Comparison of ENCODE assay signal across 8 cellular contexts in genomic region chr22:30602049-30602448, GRCh38. TPM values are rescaled to one million over a fixed set of nuclear protein-coding genes. Genes with fewer than 3 reads are reported as not detected.
A peak's percentile ranks its signal among the peaks of the same experiment; 100 is the strongest.
DNase-seq lines count a peak whose midpoint lies in the region; TF ChIP-seq lines count a peak whose summit lies in the region.

No MANE protein-coding gene starts in this region.

- H3K27ac ChIP-seq in colonic mucosa: no peak overlapping the region
- peak overlapping the region in 3 of 4 donors; percentile 28 to 39 (median 32) for H3K27ac ChIP-seq in transverse colon
- no peak overlapping the region for H3K27ac ChIP-seq in vagina

- no peaks in the 10 kb centered on the region for H3K27me3 ChIP-seq in colonic mucosa
- H3K27me3 ChIP-seq in transverse colon: no peaks in the 10 kb centered on the region
- no peaks in the 10 kb centered on the region for H3K27me3 ChIP-seq in vagina

- in situ Hi-C loops in transverse colon (cut with MboI; ENCODE audit: low pct_ligation_motif_present in 1 of 4, low pct_unique_long_range_greater_than_20kb in 1 of 4, low sequenced_read_pairs in 3 of 4): no loop called here

- no peaks in the 10 kb centered on the region for H3K36me3 ChIP-seq in colonic mucosa
- H3K36me3 ChIP-seq in transverse colon: no peaks in the 10 kb centered on the region
- no peaks in the 10 kb centered on the region for H3K36me3 ChIP-seq in vagina

- no peak overlapping the region for H3K9ac ChIP-seq in colonic mucosa (ENCODE audit: low read depth in 2 of 2, low read length in 2 of 2)

- peak; percentile 7 for DNase-seq in stimulated activated CD4-positive, alpha-beta T cell treated with anti-CD3 and anti-CD28 coated beads, Interleukin-15, amount 100 ng/mL, for 24 hours
- DNase-seq in stimulated activated CD4-positive, alpha-beta T cell treated with anti-CD3 and anti-CD28 coated beads, Interleukin-12 subunit alpha, Interleukin-12 subunit beta, amount 100 ng/mL, for 4 hours: no peak
- DNase-seq in NOMO-1 treated with dmso at 0.1 percent for 144 hours (lab: John Stamatoyannopoulos, UW; ENCODE audit: unreplicated experiment): peak; percentile 9
- DNase-seq in colonic mucosa: peak; percentile 32
- DNase-seq in transverse colon: no peak
- DNase-seq in vagina (ENCODE audit: extremely low spot score in 2 of 2): no peak
- no peak for DNase-seq in NCI-H524 treated with DMSO at 0.1 percent for 48 hours (lab: John Stamatoyannopoulos, UW)
- DNase-seq in mucosa of gallbladder (ENCODE audit: low spot score): no peak

- no peak for TF ChIP-seq POLR2A in transverse colon (IDR thresholded peaks at IDR 0.05)
- TF ChIP-seq POLR2A in vagina (IDR thresholded peaks at IDR 0.05): no peak

- H3K4me3 ChIP-seq in colonic mucosa: no peak overlapping the region
- no peak overlapping the region for H3K4me3 ChIP-seq in transverse colon
- H3K4me3 ChIP-seq in vagina: no peak overlapping the region

- no peak for TF ChIP-seq EP300 in transverse colon (IDR thresholded peaks at IDR 0.05; ENCODE audit: low read depth)

- TF ChIP-seq CTCF in colonic mucosa (IDR thresholded peaks at IDR 0.05): no peak
- TF ChIP-seq CTCF in transverse colon (IDR thresholded peaks at IDR 0.05): peak in 4 of 5 experiments; percentile 39 to 57 (median 48)
- TF ChIP-seq CTCF in vagina (IDR thresholded peaks at IDR 0.05): no peak

- 30 to 49% methylated on average over 3 of the region's 3 CpGs for WGBS in transverse colon (ENCODE audit: low coverage in 1 of 2), 2 donors

- intact Hi-C loops in colonic mucosa (cut with DNase I) (loop anchor here (10.0 kb wide), 1 partner anchor 157 kb away; no protein-coding TSS in a partner anchor), transverse colon (cut with DNase I; ENCODE audit: low total_unique reads) (no loop called here), vagina (cut with DNase I) (no loop called here)

- H3K9me3 ChIP-seq in colonic mucosa (no peaks in the 10 kb centered on the region), transverse colon (no peaks in the 10 kb centered on the region), vagina (no peaks in the 10 kb centered on the region)

- peaks cover 5% of the 10 kb centered on the region for H3K4me1 ChIP-seq in colonic mucosa
- peaks cover 10 to 48% (median 24%) of the 10 kb centered on the region in 4 donors for H3K4me1 ChIP-seq in transverse colon
- H3K4me1 ChIP-seq in vagina: peaks cover 16% of the 10 kb centered on the region

RNA-seq across cellular contexts. Expression of gene TCN2, which starts 4.9 kb away (rescaled TPM):
- 10 to 100 TPM in 1 of 2 donors, 1 to 10 TPM in 1; 9.3 to 27.0 TPM for total RNA-seq in colonic mucosa
- 10 to 100 TPM; 16.5 to 63.8 (median 28.4) TPM for total RNA-seq in transverse colon
- 20.4 TPM for total RNA-seq in vagina
- total RNA-seq in mucosa of gallbladder: 186 TPM

RNA-seq across cellular contexts. Expression of gene PES1, which starts 10.3 kb away (rescaled TPM):
- 10 to 100 TPM; 44.2 to 98.3 TPM for total RNA-seq in colonic mucosa
- 10 to 100 TPM; 13.5 to 39.5 (median 30.6) TPM for total RNA-seq in transverse colon
- total RNA-seq in vagina: 75.6 TPM
- 62.6 TPM for total RNA-seq in mucosa of gallbladder

RNA-seq across cellular contexts. Expression of gene GAL3ST1, which starts 27.6 kb away (rescaled TPM):
- total RNA-seq in colonic mucosa: 10 to 100 TPM; 13.4 to 18.8 TPM
- 10 to 100 TPM in 1 of 4 donors, 1 to 10 TPM in 3; 5.6 to 24.2 (median 8.7) TPM for total RNA-seq in transverse colon
- total RNA-seq in vagina: not detected
- total RNA-seq in mucosa of gallbladder: 102 TPM

RNA-seq across cellular contexts. Expression of gene SLC35E4, which starts 33.5 kb away (rescaled TPM):
- 1 to 10 TPM; 5.7 to 7.0 TPM for total RNA-seq in colonic mucosa
- total RNA-seq in transverse colon: 10 to 100 TPM in 3 of 4 donors, 1 to 10 TPM in 1; 6.4 to 21.3 (median 15.7) TPM
- total RNA-seq in vagina: 6.4 TPM
- 4.6 TPM for total RNA-seq in mucosa of gallbladder

RNA-seq across cellular contexts. Expression of gene SEC14L6, which starts 55.5 kb away (rescaled TPM):
- total RNA-seq in colonic mucosa (not detected), transverse colon (under 1 TPM in 2 of 4 donors, not detected in 2; 0.14 to 0.48 TPM), vagina (not detected), mucosa of gallbladder (6.0 TPM)

Comparison
In these comparisons a context has a peak if more than half of its experiments do, and no peak if none do; other contexts are left out.
1. DNase-seq: peak in stimulated activated CD4-positive, alpha-beta T cell treated with anti-CD3 and anti-CD28 coated beads, Interleukin-15, amount 100 ng/mL, for 24 hours (single experiment), NOMO-1 treated with dmso at 0.1 percent for 144 hours (single experiment) and colonic mucosa (single experiment); none in stimulated activated CD4-positive, alpha-beta T cell treated with anti-CD3 and anti-CD28 coated beads, Interleukin-12 subunit alpha, Interleukin-12 subunit beta, amount 100 ng/mL, for 4 hours (single experiment), transverse colon (single experiment), vagina (0 of 2), NCI-H524 treated with DMSO at 0.1 percent for 48 hours (single experiment) and mucosa of gallbladder (single experiment).
2. H3K27ac ChIP-seq: peak in transverse colon (3 of 4); none in colonic mucosa (single experiment) and vagina (single experiment).
3. CTCF ChIP-seq: peak in transverse colon (4 of 5); none in colonic mucosa (single experiment) and vagina (0 of 3).